Comparison of ENCODE assay signal across 9 cellular contexts in the genomic region with DNA sequence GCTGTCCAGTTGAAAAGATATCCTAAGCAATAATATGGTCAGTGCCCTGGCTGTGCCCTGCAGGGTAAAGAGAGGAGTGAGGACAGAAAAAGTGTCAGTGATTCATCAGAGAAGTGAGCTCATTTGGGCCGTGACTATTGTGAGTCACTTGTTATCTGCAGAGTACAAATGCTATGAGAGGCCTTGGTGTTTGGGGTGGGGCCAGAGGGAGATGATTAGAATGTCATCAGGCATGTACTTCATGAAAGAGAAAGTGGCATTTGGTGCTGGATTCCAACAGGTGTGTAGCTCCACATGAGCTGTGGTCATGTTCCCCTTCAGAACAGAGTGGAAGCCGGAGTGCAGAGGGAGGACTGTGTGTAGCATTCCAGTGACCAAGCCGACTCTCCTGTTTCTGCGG.
DNase-seq lines count a peak whose midpoint lies in the region; ATAC-seq and TF ChIP-seq lines count a peak whose summit lies in the region.
"Had no signal": no experiment of that assay in that cellular context is flagged by ENCODE, and none has a peak within 500 bp of the region (broad histone marks: within the 10 kb centered on the region; RNA-seq: fewer than 3 reads in every experiment).

No MANE protein-coding gene starts in this region.

- peak; percentile 66 for ATAC-seq in activated CD8-positive, alpha-beta memory T cell treated with anti-CD3 and anti-CD28 coated beads, Interleukin-2, amount 10 ng/mL, durations not matched to agents 7 days and 5 days
- no peak for ATAC-seq in GM18502 (IDR thresholded peaks at IDR 0.05; ENCODE audit: poor library complexity, unreplicated experiment)

- H3K36me3 Mint-ChIP-seq in activated CD8-positive, alpha-beta memory T cell treated with anti-CD3 and anti-CD28 coated beads, Interleukin-2, amount 10 ng/mL, durations not matched to agents 7 days and 5 days, result peaks cover 12% of the 10 kb centered on the region

- H3K4me3 ChIP-seq in choroid plexus epithelial cell (ENCODE audit: low read depth, low read length) (no peak overlapping the region), retinal pigment epithelial cell (ENCODE audit: low read length) (no peak overlapping the region)
- H3K4me3 ChIP-seq: SJSA1 had no signal

- CTCF ChIA-PET in activated CD8-positive, alpha-beta memory T cell treated with anti-CD3 and anti-CD28 coated beads, Interleukin-2, amount 10 ng/mL, durations not matched to agents 7 days and 5 days (lab: Charles Lee), result interaction anchor here (1.7 kb wide), 1 partner anchor 105 kb away, joined by 4 read pairs; no protein-coding TSS in a partner anchor

- TF ChIP-seq CTCF in choroid plexus epithelial cell (conservative IDR thresholded peaks at IDR 0.05; ENCODE audit: low read depth, low read length) (no peak), retinal pigment epithelial cell (conservative IDR thresholded peaks at IDR 0.05; ENCODE audit: low read depth, low read length) (no peak)

- no peaks in the 10 kb centered on the region for H3K9me3 Mint-ChIP-seq in activated CD8-positive, alpha-beta memory T cell treated with anti-CD3 and anti-CD28 coated beads, Interleukin-2, amount 10 ng/mL, durations not matched to agents 7 days and 5 days (ENCODE audit: low read depth)

- DNase-seq in activated CD8-positive, alpha-beta memory T cell treated with anti-CD3 and anti-CD28 coated beads, Interleukin-2, amount 10 ng/mL, durations not matched to agents 7 days and 5 days, result peak; percentile 45
- no peak for DNase-seq in activated CD8-positive, alpha-beta memory T cell treated with anti-CD3 and anti-CD28 coated beads for 24 hours
- DNase-seq in HT-29 (ENCODE audit: low spot score), result peak; percentile 36
- DNase-seq in choroid plexus epithelial cell (ENCODE audit: low read depth), result peak; percentile 88
- DNase-seq in retinal pigment epithelial cell (ENCODE audit: low read depth), result peak; percentile 52
- DNase-seq in NCI-H2029 treated with DMSO at 0.1 percent for 48 hours (lab: John Stamatoyannopoulos, UW), result no peak
- no peak for DNase-seq in DMS153 (lab: John Stamatoyannopoulos, UW)

- H3K4me1 Mint-ChIP-seq in activated CD8-positive, alpha-beta memory T cell treated with anti-CD3 and anti-CD28 coated beads, Interleukin-2, amount 10 ng/mL, durations not matched to agents 7 days and 5 days, result peaks cover 17% of the 10 kb centered on the region

- no peak overlapping the region for H3K4me3 Mint-ChIP-seq in activated CD8-positive, alpha-beta memory T cell treated with anti-CD3 and anti-CD28 coated beads, Interleukin-2, amount 10 ng/mL, durations not matched to agents 7 days and 5 days

- H3K27me3 Mint-ChIP-seq in activated CD8-positive, alpha-beta memory T cell treated with anti-CD3 and anti-CD28 coated beads, Interleukin-2, amount 10 ng/mL, durations not matched to agents 7 days and 5 days, result no peaks in the 10 kb centered on the region

- H3K27ac Mint-ChIP-seq in activated CD8-positive, alpha-beta memory T cell treated with anti-CD3 and anti-CD28 coated beads, Interleukin-2, amount 10 ng/mL, durations not matched to agents 7 days and 5 days, result no peak overlapping the region

Comparison
In these comparisons a context has a peak if more than half of its experiments do, and no peak if none do; other contexts are left out.
1. DNase-seq: peak in activated CD8-positive, alpha-beta memory T cell treated with anti-CD3 and anti-CD28 coated beads, Interleukin-2, amount 10 ng/mL, durations not matched to agents 7 days and 5 days (single experiment), HT-29 (single experiment), choroid plexus epithelial cell (single experiment) and retinal pigment epithelial cell (single experiment); none in activated CD8-positive, alpha-beta memory T cell treated with anti-CD3 and anti-CD28 coated beads for 24 hours (single experiment), NCI-H2029 treated with DMSO at 0.1 percent for 48 hours (single experiment) and DMS153 (single experiment).